In genomic region chr13:45316996-45317395, GRCh38 we compare ENCODE assay signal across 25 cellular contexts.
"Had no signal": no experiment of that assay in that cellular context is flagged by ENCODE, and none has a peak within 500 bp of the region (broad histone marks: within the 10 kb centered on the region; RNA-seq: fewer than 3 reads in every experiment).

No MANE protein-coding gene starts in this region.

- H3K9me3 Mint-ChIP-seq: activated CD4-positive, alpha-beta memory T cell treated with anti-CD3 and anti-CD28 coated beads, Interleukin-2, amount 10 ng/mL, durations not matched to agents 7 days and 5 days; activated naive CD8-positive, alpha-beta T cell treated with anti-CD3 and anti-CD28 coated beads, Interleukin-2, amount 10 ng/mL, durations not matched to agents 7 days and 5 days; brain; central memory CD8-positive, alpha-beta T cell; T-cell had no signal

- H3K27ac ChIP-seq: WERI-Rb-1 had no signal

- DNase-seq: activated CD4-positive, alpha-beta memory T cell treated with anti-CD3 and anti-CD28 coated beads, Interleukin-2, amount 10 ng/mL, durations not matched to agents 7 days and 5 days; activated CD4-positive, alpha-beta T cell treated with anti-CD3 and anti-CD28 coated beads for 36 hours; activated CD4-positive, alpha-beta T cell treated with anti-CD3 and anti-CD28 coated beads, Interleukin-2, amount 50 U/mL, for 1 hour; activated CD8-positive, alpha-beta memory T cell treated with anti-CD3 and anti-CD28 coated beads, Interleukin-2, amount 50 U/mL, for 4 hours; activated naive CD4-positive, alpha-beta T cell treated with anti-CD3 and anti-CD28 coated beads, Interleukin-2, amount 50 U/mL, for 16 hours; activated naive CD8-positive, alpha-beta T cell treated with anti-CD3 and anti-CD28 coated beads, Interleukin-2, amount 10 ng/mL, durations not matched to agents 7 days and 5 days; aorta; MG63; MV-4-11; NCI-H1092 treated with DMSO at 0.1 percent for 48 hours; NCI-H1417 treated with DMSO at 0.1 percent for 48 hours; NCI-H1694; NCI-H2029; NCI-H2107; NCI-H2171 treated with DMSO at 0.1 percent for 48 hours; NCI-H226; NCI-H510A; NCI-H526 treated with DMSO at 0.1 percent for 48 hours; NCI-H82; SIG-M5; T-cell; T-helper 2 cell; WERI-Rb-1 had no signal

- H3K36me3 Mint-ChIP-seq: activated naive CD8-positive, alpha-beta T cell treated with anti-CD3 and anti-CD28 coated beads, Interleukin-2, amount 10 ng/mL, durations not matched to agents 7 days and 5 days; brain; T-cell had no signal

- H3K27me3 Mint-ChIP-seq: activated CD4-positive, alpha-beta T cell treated with anti-CD3 and anti-CD28 coated beads for 36 hours; central memory CD8-positive, alpha-beta T cell had no signal

- H3K4me3 ChIP-seq: MG63 had no signal

- H3K27ac Mint-ChIP-seq: activated CD4-positive, alpha-beta memory T cell treated with anti-CD3 and anti-CD28 coated beads, Interleukin-2, amount 10 ng/mL, durations not matched to agents 7 days and 5 days; activated CD4-positive, alpha-beta T cell treated with anti-CD3 and anti-CD28 coated beads for 36 hours; activated naive CD8-positive, alpha-beta T cell treated with anti-CD3 and anti-CD28 coated beads, Interleukin-2, amount 10 ng/mL, durations not matched to agents 7 days and 5 days; T-cell had no signal

- ATAC-seq: activated CD4-positive, alpha-beta T cell treated with anti-CD3 and anti-CD28 coated beads for 36 hours; T-cell had no signal

- H3K4me1 Mint-ChIP-seq: brain had no signal

- H3K9me3 ChIP-seq: MG63 had no signal

- H3K4me3 Mint-ChIP-seq: activated CD4-positive, alpha-beta memory T cell treated with anti-CD3 and anti-CD28 coated beads, Interleukin-2, amount 10 ng/mL, durations not matched to agents 7 days and 5 days; activated CD4-positive, alpha-beta T cell treated with anti-CD3 and anti-CD28 coated beads for 36 hours; activated naive CD8-positive, alpha-beta T cell treated with anti-CD3 and anti-CD28 coated beads, Interleukin-2, amount 10 ng/mL, durations not matched to agents 7 days and 5 days; brain; central memory CD8-positive, alpha-beta T cell; T-cell had no signal

- H3K36me3 ChIP-seq: MG63, WERI-Rb-1 had no signal

- H3K27me3 ChIP-seq: MG63 had no signal
